ENCODE assay signal across 2 cellular contexts in the genomic region with DNA sequence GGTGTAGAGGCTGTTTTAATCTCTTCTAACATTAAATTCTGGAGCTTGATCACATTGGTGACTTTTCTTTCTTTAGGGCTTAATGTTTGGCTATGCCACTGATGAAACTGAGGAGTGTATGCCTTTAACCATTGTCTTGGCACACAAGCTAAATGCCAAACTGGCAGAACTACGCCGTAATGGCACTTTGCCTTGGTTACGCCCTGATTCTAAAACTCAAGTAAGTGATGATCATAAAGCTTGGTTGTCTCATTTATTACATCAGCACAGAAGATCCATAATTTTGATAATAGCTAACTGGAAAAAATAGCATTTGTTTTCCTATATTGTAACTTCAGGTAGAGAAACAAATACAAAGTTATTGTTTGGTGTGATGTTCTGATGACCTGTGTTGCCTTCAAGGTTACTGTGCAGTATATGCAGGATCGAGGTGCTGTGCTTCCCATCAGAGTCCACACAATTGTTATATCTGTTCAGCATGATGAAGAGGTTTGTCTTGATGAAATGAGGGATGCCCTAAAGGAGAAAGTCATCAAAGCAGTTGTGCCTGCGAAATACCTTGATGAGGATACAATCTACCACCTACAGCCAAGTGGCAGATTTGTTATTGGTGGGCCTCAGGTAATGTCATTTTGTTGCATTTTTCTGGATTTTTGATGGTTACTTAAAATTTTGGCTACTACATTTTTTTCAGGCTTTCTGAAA.
TF ChIP-seq lines count a peak whose summit lies in the region.

No MANE protein-coding gene starts in this region.

TF ChIP-seq in endothelial cell of umbilical vein, 7 proteins besides CTCF, POLR2A, EP300 and RAD21:
- TF ChIP-seq EZH2 (IDR thresholded peaks at IDR 0.05; ENCODE audit: borderline replicate concordance, low read depth, low read length, severe bottlenecking) (no peak), MYC (IDR thresholded peaks at IDR 0.05; ENCODE audit: low read depth, low read length) (no peak), POLR2AphosphoS5 (IDR thresholded peaks at IDR 0.05; ENCODE audit: insufficient read depth, low read depth, low read length) (no peak), GATA2 (IDR thresholded peaks at IDR 0.05; ENCODE audit: insufficient read depth, insufficient read length, low read depth, low read length) (no peak), FOS (IDR thresholded peaks at IDR 0.05; ENCODE audit: borderline replicate concordance, insufficient read depth, low read length) (no peak), JUN (IDR thresholded peaks at IDR 0.05; ENCODE audit: borderline replicate concordance, insufficient read depth, insufficient read length, low read depth) (no peak)
- TF ChIP-seq, protein P1, sequence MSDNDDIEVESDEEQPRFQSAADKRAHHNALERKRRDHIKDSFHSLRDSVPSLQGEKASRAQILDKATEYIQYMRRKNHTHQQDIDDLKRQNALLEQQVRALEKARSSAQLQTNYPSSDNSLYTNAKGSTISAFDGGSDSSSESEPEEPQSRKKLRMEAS (IDR thresholded peaks at IDR 0.05; ENCODE audit: insufficient read depth, insufficient read length): no peak

TF ChIP-seq in GM12891, 5 proteins besides CTCF, POLR2A, EP300 and RAD21:
- no peak for TF ChIP-seq POU2F2 (IDR thresholded peaks at IDR 0.05; ENCODE audit: low read depth, low read length)
- no peak for TF ChIP-seq TAF1 (IDR thresholded peaks at IDR 0.05; ENCODE audit: low read depth, low read length)
- TF ChIP-seq POLR2AphosphoS5 (IDR thresholded peaks at IDR 0.05; ENCODE audit: low read depth, low read length): no peak
- no peak for TF ChIP-seq PAX5 (IDR thresholded peaks at IDR 0.05; ENCODE audit: insufficient read depth, low read length, severe bottlenecking)
- no peak for TF ChIP-seq SPI1 (IDR thresholded peaks at IDR 0.05; ENCODE audit: low read depth, low read length)
